ENCODE assay signal across 8 cellular contexts in the genomic region with DNA sequence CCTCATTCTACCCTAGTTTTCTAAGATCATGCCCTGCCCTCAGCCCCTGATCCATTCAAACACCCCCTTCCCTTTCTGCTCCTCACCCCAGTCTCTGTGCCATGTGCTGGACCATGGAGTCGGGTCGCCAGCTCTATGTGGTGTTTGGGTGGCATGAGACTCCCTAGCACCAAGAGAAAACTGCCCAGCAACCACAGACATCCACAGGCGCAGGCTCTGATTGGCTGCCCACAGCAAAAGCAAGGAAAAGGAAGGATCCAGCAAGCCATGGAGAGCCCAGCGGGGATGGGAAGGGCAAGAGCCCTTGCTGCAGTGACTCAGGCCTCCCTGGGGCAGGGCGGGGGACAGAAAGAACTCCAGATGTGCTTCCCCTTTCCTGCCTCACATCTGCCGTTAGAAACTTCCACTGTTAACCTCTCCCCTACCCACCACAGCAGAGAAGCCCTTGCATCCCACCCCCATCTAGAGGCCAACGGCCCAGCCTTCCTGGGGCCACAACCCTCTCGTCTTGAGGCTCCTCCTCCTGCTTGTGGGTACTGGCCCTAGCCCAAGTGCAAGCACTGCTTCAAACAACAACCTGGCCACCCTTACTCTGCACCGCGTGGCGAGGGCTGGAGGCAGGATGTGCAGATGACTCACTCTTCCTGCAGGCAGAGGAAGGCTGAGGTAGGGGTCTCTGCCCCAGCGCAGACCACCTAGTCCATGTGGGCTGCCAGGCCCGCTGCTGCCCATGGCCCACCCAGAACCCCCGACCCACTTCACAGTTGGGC. TPM values are rescaled to one million over a fixed set of nuclear protein-coding genes. Genes with fewer than 3 reads are reported as not detected.
A peak's percentile ranks its signal among the peaks of the same experiment; 100 is the strongest.
DNase-seq lines count a peak whose midpoint lies in the region; ATAC-seq and TF ChIP-seq lines count a peak whose summit lies in the region.

No MANE protein-coding gene starts in this region.

- H3K36me3 ChIP-seq in ACC112 (ENCODE audit: insufficient read depth, low read length) (peaks cover 8% of the 10 kb centered on the region), RWPE2 (ENCODE audit: low read depth) (peaks cover 30% of the 10 kb centered on the region), upper lobe of left lung (peaks cover 8 to 18% (median 16%) of the 10 kb centered on the region in 4 donors)

- peaks cover 85% of the 10 kb centered on the region for H3K4me1 ChIP-seq in ACC112 (ENCODE audit: control insufficient read depth, insufficient read depth, low read length, unreplicated experiment)
- peaks cover 78% of the 10 kb centered on the region for H3K4me1 ChIP-seq in RWPE2 (ENCODE audit: insufficient read depth, poor library complexity, severe bottlenecking)
- H3K4me1 ChIP-seq in upper lobe of left lung = peaks cover 79 to 86% (median 81%) of the 10 kb centered on the region in 4 donors

- no peaks in the 10 kb centered on the region for H3K27me3 ChIP-seq in ACC112 (ENCODE audit: insufficient read depth, low read length)
- H3K27me3 ChIP-seq in RWPE2 (ENCODE audit: insufficient read depth, poor library complexity, severe bottlenecking) = no peaks in the 10 kb centered on the region
- no peaks in the 10 kb centered on the region for H3K27me3 ChIP-seq in upper lobe of left lung

- peak; percentile 99 for DNase-seq in RWPE2 (ENCODE audit: low spot score)
- peak; percentile 90 for DNase-seq in activated gamma-delta T cell treated with Interleukin-2 at 50 U/mL for 16 hours
- DNase-seq in foreskin fibroblast = peak; percentile 99 to 100
- DNase-seq in occipital lobe (lab: John Stamatoyannopoulos, UW) = peak; percentile 70
- DNase-seq in upper lobe of left lung = peak; percentile 78 to 97

- ATAC-seq in GM18858 (IDR thresholded peaks at IDR 0.05; ENCODE audit: unreplicated experiment) = peak; percentile 27
- peak; percentile 28 for ATAC-seq in HG03442 (IDR thresholded peaks at IDR 0.05; ENCODE audit: unreplicated experiment)
- peak; percentile 67 for ATAC-seq in RWPE2 (ENCODE audit: low read depth)
- ATAC-seq in upper lobe of left lung (ENCODE audit: low FRiP score in 2 of 2) = peak; percentile 83

- H3K79me2 ChIP-seq in ACC112 (ENCODE audit: control insufficient read depth, insufficient read depth, low read length, unreplicated experiment) = peaks cover 17% of the 10 kb centered on the region

- TF ChIP-seq CTCF in RWPE2 (IDR thresholded peaks at IDR 0.05; ENCODE audit: poor library complexity, severe bottlenecking) (no peak), foreskin fibroblast (IDR thresholded peaks at IDR 0.05; ENCODE audit: low read depth, low read length) (no peak), upper lobe of left lung (IDR thresholded peaks at IDR 0.05) (peak in 1 of 6 experiments; percentile 19)

- TF ChIP-seq POLR2A in upper lobe of left lung (IDR thresholded peaks at IDR 0.05) = peak in 1 of 4 donors; percentile 44

- 4 to 5% methylated on average over 5 to 14 of the region's 14 CpGs for WGBS in upper lobe of left lung, 2 donors

- peak in 1 of 4 donors; percentile 8 for TF ChIP-seq EP300 in upper lobe of left lung (IDR thresholded peaks at IDR 0.05)

- H2AFZ ChIP-seq in ACC112 (ENCODE audit: low read length, unreplicated experiment) = no peak overlapping the region

- H3K27ac ChIP-seq in ACC112 (ENCODE audit: low read depth, low read length) (peak overlapping the region; percentile 100), RWPE2 (ENCODE audit: poor library complexity, severe bottlenecking) (peak overlapping the region; percentile 100), upper lobe of left lung (peak overlapping the region; percentile 92 to 98 (median 95))

- H3K9me3 ChIP-seq in RWPE2 (ENCODE audit: severe bottlenecking) (no peaks in the 10 kb centered on the region), upper lobe of left lung (no peaks in the 10 kb centered on the region)

- peak overlapping the region; percentile 63 for H3K4me3 ChIP-seq in ACC112 (ENCODE audit: low read depth, low read length)
- no peak overlapping the region for H3K4me3 ChIP-seq in RWPE2 (ENCODE audit: severe bottlenecking)
- peak overlapping the region; percentile 17 to 42 for H3K4me3 ChIP-seq in foreskin fibroblast (ENCODE audit: low read depth in 1 of 2, low read length in 2 of 2)
- H3K4me3 ChIP-seq in upper lobe of left lung = peak overlapping the region in 3 of 4 donors; percentile 13 to 39 (median 28)

RNA-seq across cellular contexts. Expression of a gene that starts 9.7 kb away (rescaled TPM):
- total RNA-seq in occipital lobe (18.6 TPM), upper lobe of left lung (1,000 to 10,000 TPM in 2 of 6 donors, 100 to 1,000 TPM in 4; 583 to 1,153 (median 829) TPM)

RNA-seq across cellular contexts. Expression of a gene that starts 17.4 kb away (rescaled TPM):
- 1,633 TPM for total RNA-seq in occipital lobe
- 100 to 1,000 TPM; 557 to 997 (median 889) TPM for total RNA-seq in upper lobe of left lung

RNA-seq across cellular contexts. Expression of a gene that starts 35.0 kb away (rescaled TPM):
- 4.5 TPM for total RNA-seq in occipital lobe
- 10 to 100 TPM in 3 of 6 donors, 1 to 10 TPM in 3; 5.3 to 25.4 (median 11.7) TPM for total RNA-seq in upper lobe of left lung

RNA-seq across cellular contexts. Expression of a gene that starts 45.4 kb away (rescaled TPM):
- total RNA-seq in occipital lobe = 129 TPM
- 10 to 100 TPM; 57.6 to 88.0 (median 69.8) TPM for total RNA-seq in upper lobe of left lung

RNA-seq across cellular contexts. Expression of a gene that starts 56.3 kb away (rescaled TPM):
- 4.5 TPM for total RNA-seq in occipital lobe
- 100 to 1,000 TPM in 1 of 6 donors, 10 to 100 TPM in 5; 31.0 to 148 (median 71.0) TPM for total RNA-seq in upper lobe of left lung

Comparison
In these comparisons a context has a peak if more than half of its experiments do, and no peak if none do; other contexts are left out.
1. ATAC-seq: peak in every context shown above with its lines; median percentile 83 in upper lobe of left lung; 67 in RWPE2; 28 in HG03442; 27 in GM18858.
2. RNA of a gene that starts 9.7 kb away (total RNA-seq): 583 to 1,153 TPM in upper lobe of left lung; 18.6 TPM in occipital lobe (single experiment); every median in the first group is over 10 times any median in the second.
3. Peak in every context shown above with its lines, with median percentiles within 50 percentile points of each other: H3K27ac ChIP-seq and DNase-seq.